In the genomic region with DNA sequence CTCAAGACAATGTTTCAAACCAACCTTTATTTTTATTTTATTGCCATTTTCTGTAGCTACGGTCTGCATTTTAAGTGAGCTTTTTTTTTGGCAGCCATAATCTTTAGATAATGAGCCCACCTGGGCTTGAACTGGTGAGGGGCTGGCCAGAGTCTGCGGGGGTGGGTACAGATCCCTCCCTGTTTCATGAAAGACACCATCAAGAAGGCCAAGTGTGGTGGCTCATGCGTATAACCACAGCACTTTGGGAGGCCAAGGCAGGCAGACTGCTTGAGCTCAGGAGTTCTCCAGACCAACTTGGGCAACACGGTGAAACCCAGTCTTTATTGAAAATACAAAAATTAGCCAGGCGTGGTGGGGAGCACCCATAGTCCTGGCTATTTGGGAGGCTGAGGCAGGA, we compare ENCODE assay signal across 1 cellular context.
TF ChIP-seq lines count a peak whose summit lies in the region.

No MANE protein-coding gene starts in this region.

TF ChIP-seq in HepG2, 621 proteins besides CTCF, POLR2A, EP300 and RAD21 (continued from another document):
- TF ChIP-seq, protein P1, sequence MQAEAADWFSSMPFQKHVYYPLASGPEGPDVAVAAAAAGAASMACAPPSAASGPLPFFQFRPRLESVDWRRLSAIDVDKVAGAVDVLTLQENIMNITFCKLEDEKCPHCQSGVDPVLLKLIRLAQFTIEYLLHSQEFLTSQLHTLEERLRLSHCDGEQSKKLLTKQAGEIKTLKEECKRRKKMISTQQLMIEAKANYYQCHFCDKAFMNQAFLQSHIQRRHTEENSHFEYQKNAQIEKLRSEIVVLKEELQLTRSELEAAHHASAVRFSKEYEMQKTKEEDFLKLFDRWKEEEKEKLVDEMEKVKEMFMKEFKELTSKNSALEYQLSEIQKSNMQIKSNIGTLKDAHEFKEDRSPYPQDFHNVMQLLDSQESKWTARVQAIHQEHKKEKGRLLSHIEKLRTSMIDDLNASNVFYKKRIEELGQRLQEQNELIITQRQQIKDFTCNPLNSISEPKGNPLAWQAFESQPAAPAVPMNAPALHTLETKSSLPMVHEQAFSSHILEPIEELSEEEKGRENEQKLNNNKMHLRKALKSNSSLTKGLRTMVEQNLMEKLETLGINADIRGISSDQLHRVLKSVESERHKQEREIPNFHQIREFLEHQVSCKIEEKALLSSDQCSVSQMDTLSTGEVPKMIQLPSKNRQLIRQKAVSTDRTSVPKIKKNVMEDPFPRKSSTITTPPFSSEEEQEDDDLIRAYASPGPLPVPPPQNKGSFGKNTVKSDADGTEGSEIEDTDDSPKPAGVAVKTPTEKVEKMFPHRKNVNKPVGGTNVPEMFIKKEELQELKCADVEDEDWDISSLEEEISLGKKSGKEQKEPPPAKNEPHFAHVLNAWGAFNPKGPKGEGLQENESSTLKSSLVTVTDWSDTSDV (CRISPR knock-in tag; IDR thresholded peaks at IDR 0.05): no peak
- no peak for TF ChIP-seq XBP1 (CRISPR knock-in tag; IDR thresholded peaks at IDR 0.05)
- TF ChIP-seq PPARG (CRISPR knock-in tag; conservative IDR thresholded peaks at IDR 0.05): no peak
- TF ChIP-seq, protein P2, sequence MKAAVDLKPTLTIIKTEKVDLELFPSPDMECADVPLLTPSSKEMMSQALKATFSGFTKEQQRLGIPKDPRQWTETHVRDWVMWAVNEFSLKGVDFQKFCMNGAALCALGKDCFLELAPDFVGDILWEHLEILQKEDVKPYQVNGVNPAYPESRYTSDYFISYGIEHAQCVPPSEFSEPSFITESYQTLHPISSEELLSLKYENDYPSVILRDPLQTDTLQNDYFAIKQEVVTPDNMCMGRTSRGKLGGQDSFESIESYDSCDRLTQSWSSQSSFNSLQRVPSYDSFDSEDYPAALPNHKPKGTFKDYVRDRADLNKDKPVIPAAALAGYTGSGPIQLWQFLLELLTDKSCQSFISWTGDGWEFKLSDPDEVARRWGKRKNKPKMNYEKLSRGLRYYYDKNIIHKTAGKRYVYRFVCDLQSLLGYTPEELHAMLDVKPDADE (CRISPR knock-in tag; IDR thresholded peaks at IDR 0.05): no peak
- TF ChIP-seq MYC (CRISPR knock-in tag; IDR thresholded peaks at IDR 0.05; ENCODE audit: borderline replicate concordance): no peak
- 0 out of 2 replicates have a peak, but pooled peaks have one; percentile 24 for TF ChIP-seq TOPORS (CRISPR knock-in tag; IDR thresholded peaks at IDR 0.05)
- no peak for TF ChIP-seq ZNF44 (CRISPR knock-in tag; IDR thresholded peaks at IDR 0.05)
